ENCODE assay signal across 8 cellular contexts in the genomic region with DNA sequence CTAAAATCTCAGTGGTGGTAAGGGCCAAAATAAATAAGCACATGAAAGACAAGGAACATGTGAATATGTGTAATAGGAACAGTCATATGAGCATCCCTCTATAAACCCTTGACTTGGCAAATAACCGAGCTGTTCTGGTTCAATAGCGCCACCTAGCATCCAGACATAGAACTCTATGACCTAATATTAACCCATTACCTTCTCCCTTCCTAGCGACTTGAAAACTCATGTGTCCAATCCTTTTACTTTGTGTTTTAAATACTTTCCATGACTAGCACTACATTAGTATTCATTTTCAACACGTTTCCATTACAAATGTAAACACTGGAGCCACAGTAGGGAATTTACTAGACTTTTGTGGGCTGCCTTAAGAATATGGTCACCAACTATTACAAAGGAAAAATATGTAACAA.
DNase-seq lines count a peak whose midpoint lies in the region; ATAC-seq, FAIRE-seq and TF ChIP-seq lines count a peak whose summit lies in the region.

No MANE protein-coding gene starts in this region.

- ATAC-seq in GM21529 (IDR thresholded peaks at IDR 0.05; ENCODE audit: unreplicated experiment), result no peak
- ATAC-seq in HG03460 (IDR thresholded peaks at IDR 0.05; ENCODE audit: unreplicated experiment), result no peak

- H3K27me3 Mint-ChIP-seq in activated naive CD4-positive, alpha-beta T cell treated with anti-CD3 and anti-CD28 coated beads for 36 hours (ENCODE audit: low read depth), result no peaks in the 10 kb centered on the region

- H3K36me3 Mint-ChIP-seq in activated naive CD4-positive, alpha-beta T cell treated with anti-CD3 and anti-CD28 coated beads for 36 hours (ENCODE audit: low read depth), result peaks cover 4% of the 10 kb centered on the region

- peak; percentile 62 for DNase-seq in NCI-H345 (lab: John Stamatoyannopoulos, UW)
- DNase-seq in activated naive CD4-positive, alpha-beta T cell treated with anti-CD3 and anti-CD28 coated beads for 36 hours, result peak; percentile 65
- peak; percentile 53 for DNase-seq in iPS-NIHi11 (ENCODE audit: low spot score)
- peak; percentile 36 for DNase-seq in urothelium cell line (ENCODE audit: low spot score)

- H3K27ac ChIP-seq in 22Rv1, result no peak overlapping the region

- intact Hi-C loops in activated naive CD4-positive, alpha-beta T cell treated with anti-CD3 and anti-CD28 coated beads for 36 hours (cut with micrococcal nuclease), result loop anchor here (1.0 to 5.0 kb wide), 2 partner anchors 279 to 466 kb away; a partner anchor contains a TSS

- no peak overlapping the region for H3K27ac Mint-ChIP-seq in activated naive CD4-positive, alpha-beta T cell treated with anti-CD3 and anti-CD28 coated beads for 36 hours

- H3K9me3 Mint-ChIP-seq in activated naive CD4-positive, alpha-beta T cell treated with anti-CD3 and anti-CD28 coated beads for 36 hours, result peaks cover 6% of the 10 kb centered on the region

- peaks cover 25% of the 10 kb centered on the region for H3K4me1 Mint-ChIP-seq in activated naive CD4-positive, alpha-beta T cell treated with anti-CD3 and anti-CD28 coated beads for 36 hours (ENCODE audit: low read depth)

- H3K4me3 Mint-ChIP-seq in activated naive CD4-positive, alpha-beta T cell treated with anti-CD3 and anti-CD28 coated beads for 36 hours, result no peak overlapping the region

- CTCF ChIA-PET in activated naive CD4-positive, alpha-beta T cell treated with anti-CD3 and anti-CD28 coated beads for 36 hours (lab: Charles Lee), result interaction anchor here (0.6 to 9.0 kb wide), 13 partner anchors 13 to 609 kb away, joined by 3 to 172 read pairs (median 3); no protein-coding TSS in a partner anchor

- TF ChIP-seq CTCF in 22Rv1 (IDR thresholded peaks at IDR 0.05) (peak; percentile 66), GM12873 (IDR thresholded peaks at IDR 0.05; ENCODE audit: insufficient read depth, low read depth, low read length, missing control alignments) (peak; percentile 64)

- no peak for FAIRE-seq in urothelium cell line (lab: Jason Lieb, UNC)
